In genomic region chr22:46422896-46423295, GRCh38 we compare ENCODE assay signal across 14 cellular contexts.
A peak's percentile ranks its signal among the peaks of the same experiment; 100 is the strongest.
DNase-seq lines count a peak whose midpoint lies in the region; ATAC-seq and TF ChIP-seq lines count a peak whose summit lies in the region.
"Had no signal": no experiment of that assay in that cellular context is flagged by ENCODE, and none has a peak within 500 bp of the region (broad histone marks: within the 10 kb centered on the region; RNA-seq: fewer than 3 reads in every experiment).

No MANE protein-coding gene starts in this region.

- H3K36me3 ChIP-seq in Panc1 (ENCODE audit: control insufficient read depth, insufficient read depth, low read length) = no peaks in the 10 kb centered on the region
- H3K36me3 ChIP-seq in mesenchymal stem cell (ENCODE audit: control insufficient read depth in 1 of 2, insufficient read depth in 2 of 2, low read depth in 1 of 2, low read length in 2 of 2) = peaks cover 0 to 42% of the 10 kb centered on the region in 2 experiments
- no peaks in the 10 kb centered on the region for H3K36me3 ChIP-seq in testis (ENCODE audit: low read depth, missing control alignments)
- H3K36me3 ChIP-seq: BLaER1, HAP-1 had no signal

- no peak for TF ChIP-seq POLR2A in testis (IDR thresholded peaks at IDR 0.05)

- H3K4me3 ChIP-seq in Panc1 (ENCODE audit: low read depth in 2 of 2, low read length in 2 of 2) = no peak overlapping the region
- no peak overlapping the region for H3K4me3 ChIP-seq in mesenchymal stem cell (ENCODE audit: insufficient read depth in 1 of 2, low read depth in 1 of 2, low read length in 2 of 2)
- no peak overlapping the region for H3K4me3 ChIP-seq in testis
- H3K4me3 ChIP-seq: BLaER1, HAP-1 had no signal

- H2BK15ac ChIP-seq in mesenchymal stem cell (ENCODE audit: low read depth, poor library complexity, severe bottlenecking) = no peak overlapping the region

- H2AFZ ChIP-seq in mesenchymal stem cell (ENCODE audit: low read depth, low read length) = no peak overlapping the region

- no peak overlapping the region for H2BK12ac ChIP-seq in mesenchymal stem cell (ENCODE audit: low read length in 2 of 2)

- H3K79me1 ChIP-seq in mesenchymal stem cell (replicated peaks; ENCODE audit: low read length, poor library complexity, severe bottlenecking) = peaks cover 6% of the 10 kb centered on the region

- H3K9me3 Mint-ChIP-seq in glutamatergic neuron (ENCODE audit: unreplicated experiment) = no peaks in the 10 kb centered on the region

- H3K14ac ChIP-seq in mesenchymal stem cell (ENCODE audit: low read length in 2 of 2) = no peak overlapping the region

- no peak overlapping the region for H3K4me3 Mint-ChIP-seq in glutamatergic neuron (ENCODE audit: unreplicated experiment)
- H3K4me3 Mint-ChIP-seq: CD8-positive, alpha-beta memory T cell had no signal

- H3K18ac ChIP-seq in mesenchymal stem cell (ENCODE audit: low read depth in 1 of 2, low read length in 2 of 2) = no peak overlapping the region

- no peak overlapping the region for H2BK5ac ChIP-seq in mesenchymal stem cell (ENCODE audit: low read depth, low read length, poor library complexity, severe bottlenecking)

- peaks cover 9% of the 10 kb centered on the region for H3K36me3 Mint-ChIP-seq in glutamatergic neuron (ENCODE audit: unreplicated experiment)
- H3K36me3 Mint-ChIP-seq: CD8-positive, alpha-beta memory T cell had no signal

- H2AK5ac ChIP-seq in mesenchymal stem cell (ENCODE audit: low read length, severe bottlenecking) = peak overlapping the region; percentile 49

- no peak overlapping the region for H3K9ac ChIP-seq in mesenchymal stem cell (ENCODE audit: low read length)
- H3K9ac ChIP-seq: BLaER1 had no signal

- no peak overlapping the region for H3K4ac ChIP-seq in mesenchymal stem cell (ENCODE audit: low read depth in 1 of 2, low read length in 2 of 2)

- intact Hi-C loops in Panc1 (cut with micrococcal nuclease; ENCODE audit: unreplicated experiment) (no loop called here), testis (cut with DNase I; ENCODE audit: low total_unique reads) (no loop called here)

- no peak overlapping the region for H3K23ac ChIP-seq in mesenchymal stem cell (ENCODE audit: low read length in 2 of 2)

- H2BK120ac ChIP-seq in mesenchymal stem cell (ENCODE audit: low read depth, low read length) = no peak overlapping the region

- in situ Hi-C loops in Panc1 (cut with HindIII; ENCODE audit: low pct_unique_long_range_greater_than_20kb, low sequenced_read_pairs) = no loop called here

- H3K4me2 ChIP-seq in mesenchymal stem cell (ENCODE audit: low read length, poor library complexity, severe bottlenecking) = no peak overlapping the region

- H3K4me1 Mint-ChIP-seq in glutamatergic neuron (ENCODE audit: low read depth, unreplicated experiment) = peaks cover under 1% of the 10 kb centered on the region

- CTCF ChIA-PET in Panc1 (lab: Charles Lee) = no interaction called here

- BruUV-seq in Panc1 (replicated peaks; lab: Mats Ljungman, UMichigan) = no TSS peak

- no peak overlapping the region for H3K27ac Mint-ChIP-seq in glutamatergic neuron (ENCODE audit: unreplicated experiment)

- WGBS in mesenchymal stem cell = 89% methylated on average over 8 of the region's 8 CpGs
- 61 to 66% methylated on average over 6 to 8 of the region's 8 CpGs for WGBS in testis, 2 donors

- H4K8ac ChIP-seq in mesenchymal stem cell (ENCODE audit: low read length) = no peak overlapping the region

- H3K27ac ChIP-seq in Panc1 (ENCODE audit: low read length) = no peak overlapping the region
- no peak overlapping the region for H3K27ac ChIP-seq in mesenchymal stem cell (ENCODE audit: low read length, poor library complexity, severe bottlenecking)
- H3K27ac ChIP-seq in testis = no peak overlapping the region
- H3K27ac ChIP-seq: BLaER1 had no signal

- no peaks in the 10 kb centered on the region for H3K9me3 ChIP-seq in Panc1 (ENCODE audit: control insufficient read depth, insufficient read depth, low read depth, low read length)
- peaks cover 5% of the 10 kb centered on the region for H3K9me3 ChIP-seq in mesenchymal stem cell (ENCODE audit: control insufficient read depth, low read length)
- H3K9me3 ChIP-seq in testis = no peaks in the 10 kb centered on the region

- no peaks in the 10 kb centered on the region for H3K27me3 Mint-ChIP-seq in glutamatergic neuron (ENCODE audit: unreplicated experiment)

- H4K91ac ChIP-seq in mesenchymal stem cell (ENCODE audit: low read length) = no peak overlapping the region

- H3K27me3 ChIP-seq in Panc1 (ENCODE audit: control insufficient read depth, insufficient read depth, low read length) (no peaks in the 10 kb centered on the region), mesenchymal stem cell (ENCODE audit: control insufficient read depth in 1 of 2, insufficient read depth in 1 of 2, low read length in 2 of 2) (peaks cover 0 to 16% of the 10 kb centered on the region in 2 experiments), testis (no peaks in the 10 kb centered on the region)
- H3K27me3 ChIP-seq: BLaER1 had no signal

- POLR2A ChIA-PET in Panc1 (lab: Charles Lee) = interaction anchor here (0.7 kb wide), 1 partner anchor 22 kb away, joined by 4 read pairs; no protein-coding TSS in a partner anchor

- DNase-seq in Panc1 (ENCODE audit: low read depth, low spot score) (no peak), glutamatergic neuron (peak; percentile 12), mesenchymal stem cell (no peak), testis (peak; percentile 30), DMS153 (lab: John Stamatoyannopoulos, UW) (no peak)
- DNase-seq: CD8-positive, alpha-beta memory T cell; NCI-H1417 treated with DMSO at 0.1 percent for 48 hours; NCI-H2029; NCI-H510A treated with DMSO at 0.1 percent for 48 hours; RPMI8226 had no signal

- ATAC-seq in Panc1 (peak; percentile 38; the same call in 1 of the 2 replicates), GM21717 (IDR thresholded peaks at IDR 0.05; ENCODE audit: unreplicated experiment) (no peak), GM21825 (IDR thresholded peaks at IDR 0.05; ENCODE audit: unreplicated experiment) (no peak)

- TF ChIP-seq CTCF in Panc1 (IDR thresholded peaks at IDR 0.05) (no peak), glutamatergic neuron (IDR thresholded peaks at IDR 0.05; ENCODE audit: partially characterized antibody, unreplicated experiment) (no peak), testis (IDR thresholded peaks at IDR 0.05) (no peak)

- H3K4me1 ChIP-seq in Panc1 (ENCODE audit: control insufficient read depth, insufficient read depth, low read length) (no peaks in the 10 kb centered on the region), mesenchymal stem cell (ENCODE audit: control insufficient read depth, insufficient read depth, low read depth, low read length) (peaks cover 17% of the 10 kb centered on the region), testis (no peaks in the 10 kb centered on the region)
- H3K4me1 ChIP-seq: HAP-1 had no signal

Comparison
In these comparisons a context has a peak if more than half of its experiments do, and no peak if none do; other contexts are left out.
1. DNase-seq: peak in glutamatergic neuron (single experiment) and testis (single experiment); none in Panc1 (single experiment), mesenchymal stem cell (single experiment) and DMS153 (single experiment).